Comparison of ENCODE assay signal across 7 cellular contexts in the genomic region with DNA sequence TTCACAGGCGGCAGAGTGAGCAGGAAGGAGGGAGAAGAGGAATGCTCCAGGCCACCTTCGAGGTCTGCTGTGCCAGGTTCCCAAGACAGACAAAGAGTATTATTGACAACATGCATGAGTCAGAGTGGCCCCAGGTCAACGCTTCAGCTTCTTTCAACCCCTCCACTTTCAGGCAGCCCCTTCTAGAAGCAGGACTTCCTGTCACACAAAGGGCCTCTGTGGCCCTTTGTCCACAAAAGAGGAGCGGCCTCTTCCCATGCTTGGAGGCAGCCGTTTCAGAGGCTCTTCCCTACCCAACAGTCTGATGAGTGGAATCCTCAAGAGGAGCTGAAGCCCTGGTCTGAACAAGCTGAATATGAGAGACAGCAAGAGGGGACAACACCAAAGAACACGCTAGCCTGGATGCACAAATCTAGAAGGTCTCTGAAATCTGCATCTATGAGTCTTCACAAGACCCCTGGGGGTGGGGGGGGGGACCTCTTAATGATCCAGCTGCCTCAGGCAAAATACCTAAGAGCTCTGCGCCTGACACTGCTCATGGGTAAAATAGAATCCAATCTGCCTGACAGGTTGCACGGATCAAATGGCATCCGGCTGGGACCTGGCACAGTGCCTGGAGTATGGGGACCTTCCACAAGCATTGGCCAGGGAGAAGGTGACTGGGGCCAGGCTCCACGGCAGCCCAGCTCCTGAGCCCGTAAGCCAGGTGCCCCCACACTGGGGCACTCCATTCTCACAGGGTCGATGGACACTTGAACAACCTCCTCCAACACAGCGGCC.
DNase-seq lines count a peak whose midpoint lies in the region; ATAC-seq and TF ChIP-seq lines count a peak whose summit lies in the region.

No MANE protein-coding gene starts in this region.

- no peak for ATAC-seq in stimulated activated naive CD8-positive, alpha-beta T cell treated with anti-CD3 and anti-CD28 coated beads, Interleukin-15, amount 100 ng/mL, for 72 hours
- ATAC-seq in HG02840 (IDR thresholded peaks at IDR 0.05; ENCODE audit: low FRiP score, unreplicated experiment) = no peak

- DNase-seq in SK-MEL-5 (ENCODE audit: low read depth, low spot score) = peak; percentile 99
- peak; percentile 57 for DNase-seq in iris pigment epithelial cell (ENCODE audit: low read depth)
- DNase-seq in type B pancreatic cell (ENCODE audit: extremely low spot score, unreplicated experiment) = no peak
- DNase-seq in stimulated activated naive CD8-positive, alpha-beta T cell treated with anti-CD3 and anti-CD28 coated beads, Interleukin-15, amount 100 ng/mL, for 72 hours = no peak
- no peak for DNase-seq in activated CD4-positive, alpha-beta T cell treated with anti-CD3 and anti-CD28 coated beads for 48 hours

- peaks cover 2% of the 10 kb centered on the region for H3K36me3 Mint-ChIP-seq in IgD-negative memory B cell
- peaks cover 9% of the 10 kb centered on the region for H3K36me3 Mint-ChIP-seq in type B pancreatic cell

- TF ChIP-seq CTCF in type B pancreatic cell (conservative IDR thresholded peaks at IDR 0.05) = no peak

- peak overlapping the region in 2 of 3 donors; percentile 59 to 73 for H3K27ac Mint-ChIP-seq in IgD-negative memory B cell
- H3K27ac Mint-ChIP-seq in type B pancreatic cell = peak overlapping the region; percentile 66
- no peak overlapping the region for H3K27ac Mint-ChIP-seq in stimulated activated naive CD8-positive, alpha-beta T cell treated with anti-CD3 and anti-CD28 coated beads, Interleukin-15, amount 100 ng/mL, for 72 hours

- H3K4me3 Mint-ChIP-seq in IgD-negative memory B cell = no peak overlapping the region
- H3K4me3 Mint-ChIP-seq in type B pancreatic cell = peak overlapping the region; percentile 55
- peak overlapping the region in 1 of 2 donors; percentile 25 for H3K4me3 Mint-ChIP-seq in stimulated activated naive CD8-positive, alpha-beta T cell treated with anti-CD3 and anti-CD28 coated beads, Interleukin-15, amount 100 ng/mL, for 72 hours

- H3K9me3 Mint-ChIP-seq in IgD-negative memory B cell (no peaks in the 10 kb centered on the region), type B pancreatic cell (peaks cover 5% of the 10 kb centered on the region)
- H3K9me3 Mint-ChIP-seq in stimulated activated naive CD8-positive, alpha-beta T cell treated with anti-CD3 and anti-CD28 coated beads, Interleukin-15, amount 100 ng/mL, for 72 hours = no peaks in the 10 kb centered on the region

- in situ Hi-C loops in SK-MEL-5 (cut with HindIII; ENCODE audit: low pct_unique_long_range_greater_than_20kb, low sequenced_read_pairs) = no loop called here

- H3K27me3 Mint-ChIP-seq in IgD-negative memory B cell (no peaks in the 10 kb centered on the region), type B pancreatic cell (no peaks in the 10 kb centered on the region)
- H3K27me3 Mint-ChIP-seq in stimulated activated naive CD8-positive, alpha-beta T cell treated with anti-CD3 and anti-CD28 coated beads, Interleukin-15, amount 100 ng/mL, for 72 hours = no peaks in the 10 kb centered on the region

- H3K4me1 Mint-ChIP-seq in IgD-negative memory B cell (peaks cover 16 to 32% (median 21%) of the 10 kb centered on the region in 3 donors), type B pancreatic cell (ENCODE audit: unreplicated experiment) (peaks cover 64% of the 10 kb centered on the region)
- H3K4me1 Mint-ChIP-seq in stimulated activated naive CD8-positive, alpha-beta T cell treated with anti-CD3 and anti-CD28 coated beads, Interleukin-15, amount 100 ng/mL, for 72 hours = peaks cover 47% of the 10 kb centered on the region

Comparison
In these comparisons a context has a peak if more than half of its experiments do, and no peak if none do; other contexts are left out.
1. H3K27ac Mint-ChIP-seq: peak in IgD-negative memory B cell (2 of 3) and type B pancreatic cell (single experiment); none in stimulated activated naive CD8-positive, alpha-beta T cell treated with anti-CD3 and anti-CD28 coated beads, Interleukin-15, amount 100 ng/mL, for 72 hours (0 of 2).
2. DNase-seq: peak in SK-MEL-5 (single experiment) and iris pigment epithelial cell (single experiment); none in type B pancreatic cell (single experiment), stimulated activated naive CD8-positive, alpha-beta T cell treated with anti-CD3 and anti-CD28 coated beads, Interleukin-15, amount 100 ng/mL, for 72 hours (0 of 2) and activated CD4-positive, alpha-beta T cell treated with anti-CD3 and anti-CD28 coated beads for 48 hours (single experiment).